In genomic region chr1:26701995-26702679, GRCh38 we compare ENCODE assay signal across 10 cellular contexts. TPM values are rescaled to one million over a fixed set of nuclear protein-coding genes. Genes with fewer than 3 reads are reported as not detected.
DNase-seq lines count a peak whose midpoint lies in the region; ATAC-seq and TF ChIP-seq lines count a peak whose summit lies in the region.
"Had no signal": no experiment of that assay in that cellular context is flagged by ENCODE, and none has a peak within 500 bp of the region (broad histone marks: within the 10 kb centered on the region; RNA-seq: fewer than 3 reads in every experiment).

No MANE protein-coding gene starts in this region.

- H3K9ac ChIP-seq in HCT116 (ENCODE audit: low read length) = peak overlapping the region; percentile 1; the same call in 1 of the 2 replicates
- peak overlapping the region; percentile 93 for H3K9ac ChIP-seq in SU-DHL-6 (ENCODE audit: low read length)

- no TSS peak for BruUV-seq in HCT116 (replicated peaks; lab: Mats Ljungman, UMichigan)

- WGBS in suprapubic skin = 32% methylated on average over 4 of the region's 4 CpGs

- H3K9me3 ChIP-seq in HCT116 (ENCODE audit: control insufficient read depth in 1 of 2, insufficient read depth in 1 of 2, low read depth in 1 of 2, low read length in 2 of 2) (no peaks in the 10 kb centered on the region), SU-DHL-6 (ENCODE audit: insufficient read depth, low read length) (no peaks in the 10 kb centered on the region), suprapubic skin (no peaks in the 10 kb centered on the region)

- RAD21 ChIA-PET in HCT116 (lab: Charles Lee; ENCODE audit: low non-redundant PET in 1 of 2, low total read pairs in 2 of 2, uncharacterized antibody in 2 of 2, unreplicated experiment in 2 of 2) = no interaction called here

- no peak overlapping the region for H2AFZ ChIP-seq in HCT116 (ENCODE audit: low read depth, low read length, poor library complexity, severe bottlenecking)
- H2AFZ ChIP-seq in SU-DHL-6 (ENCODE audit: low read depth, low read length, severe bottlenecking) = no peak overlapping the region

- TF ChIP-seq CTCF in HCT116 (IDR thresholded peaks at IDR 0.05 in 2 of 3, conservative IDR thresholded peaks at IDR 0.05 in 1 of 3; ENCODE audit: borderline replicate concordance in 1 of 3, insufficient read depth in 1 of 3, low read depth in 2 of 3, low read length in 2 of 3) = no peak
- no peak for TF ChIP-seq CTCF in SU-DHL-6 (IDR thresholded peaks at IDR 0.05; ENCODE audit: insufficient read depth, low read length, poor library complexity, severe bottlenecking)
- TF ChIP-seq CTCF in suprapubic skin (IDR thresholded peaks at IDR 0.05) = no peak
- no peak for TF ChIP-seq CTCF in type B pancreatic cell (conservative IDR thresholded peaks at IDR 0.05)

- H3F3A ChIP-seq in SU-DHL-6 (ENCODE audit: insufficient read depth) = peaks cover 8% of the 10 kb centered on the region; the same call in 1 of the 2 replicates

- H3K4me3 Mint-ChIP-seq in type B pancreatic cell = no peak overlapping the region
- no peak overlapping the region for H3K4me3 Mint-ChIP-seq in stimulated activated naive CD8-positive, alpha-beta T cell treated with anti-CD3 and anti-CD28 coated beads, Interleukin-15, amount 100 ng/mL, for 72 hours
- H3K4me3 Mint-ChIP-seq: activated CD4-positive, alpha-beta T cell treated with anti-CD3 and anti-CD28 coated beads, Interleukin-2, amount 10 ng/mL, durations not matched to agents 24 days and 14 days; effector memory CD8-positive, alpha-beta T cell had no signal

- H3K9me2 ChIP-seq in HCT116 (ENCODE audit: insufficient read depth) (no peaks in the 10 kb centered on the region), SU-DHL-6 (replicated peaks; ENCODE audit: insufficient read depth, low read length) (no peaks in the 10 kb centered on the region)

- H3K79me2 ChIP-seq in HCT116 (ENCODE audit: insufficient read depth, low read length) = peaks cover 99% of the 10 kb centered on the region
- peaks cover 100% of the 10 kb centered on the region for H3K79me2 ChIP-seq in SU-DHL-6 (ENCODE audit: insufficient read depth, low read length)

- H3K4me3 ChIP-seq in HCT116 (replicated peaks in 1 of 2; ENCODE audit: low read depth in 1 of 2, low read length in 2 of 2) (no peak overlapping the region), SU-DHL-6 (ENCODE audit: insufficient read depth, low read length, poor library complexity, severe bottlenecking) (no peak overlapping the region), suprapubic skin (peak overlapping the region; percentile 31)

- no peak for ATAC-seq in HCT116
- no peak for ATAC-seq in stimulated activated naive CD8-positive, alpha-beta T cell treated with anti-CD3 and anti-CD28 coated beads, Interleukin-15, amount 100 ng/mL, for 72 hours
- ATAC-seq: effector memory CD8-positive, alpha-beta T cell; Right ventricle myocardium inferior had no signal

- H4K20me1 ChIP-seq in HCT116 (ENCODE audit: insufficient read depth) (peaks cover 42% of the 10 kb centered on the region; the same call in 1 of the 2 replicates), SU-DHL-6 (ENCODE audit: low read depth, low read length) (peaks cover 60% of the 10 kb centered on the region)

- no peak for TF ChIP-seq POLR2A in HCT116 (IDR thresholded peaks at IDR 0.05; ENCODE audit: borderline replicate concordance, extremely low read depth, insufficient read depth, insufficient read length)
- TF ChIP-seq POLR2A in suprapubic skin (IDR thresholded peaks at IDR 0.05) = no peak

- H3K27ac ChIP-seq in HCT116 (ENCODE audit: low read depth, low read length) (no peak overlapping the region), SU-DHL-6 (ENCODE audit: low read depth, low read length) (peak overlapping the region; percentile 14; the same call in 1 of the 2 replicates), suprapubic skin (peak overlapping the region; percentile 53)

- intact Hi-C loops in HCT116 (cut with micrococcal nuclease) = no loop called here

- no peak for TF ChIP-seq EP300 in suprapubic skin (IDR thresholded peaks at IDR 0.05)

- H3K4me1 Mint-ChIP-seq in type B pancreatic cell (ENCODE audit: unreplicated experiment) = peaks cover 16% of the 10 kb centered on the region
- H3K4me1 Mint-ChIP-seq in stimulated activated naive CD8-positive, alpha-beta T cell treated with anti-CD3 and anti-CD28 coated beads, Interleukin-15, amount 100 ng/mL, for 72 hours = no peaks in the 10 kb centered on the region

- no peaks in the 10 kb centered on the region for H3K27me3 Mint-ChIP-seq in type B pancreatic cell
- no peaks in the 10 kb centered on the region for H3K27me3 Mint-ChIP-seq in stimulated activated naive CD8-positive, alpha-beta T cell treated with anti-CD3 and anti-CD28 coated beads, Interleukin-15, amount 100 ng/mL, for 72 hours
- H3K27me3 Mint-ChIP-seq: activated CD4-positive, alpha-beta T cell treated with anti-CD3 and anti-CD28 coated beads, Interleukin-2, amount 10 ng/mL, durations not matched to agents 24 days and 14 days; effector memory CD8-positive, alpha-beta T cell had no signal

- TF ChIP-seq RAD21 in HCT116 (IDR thresholded peaks at IDR 0.05; ENCODE audit: low read depth) = no peak

- POLR2A ChIA-PET in HCT116 (lab: Charles Lee) = interaction anchor here (3.4 kb wide), 1 partner anchor 10 kb away, joined by 18 read pairs; no protein-coding TSS in a partner anchor

- no peaks in the 10 kb centered on the region for H3K9me3 Mint-ChIP-seq in type B pancreatic cell
- no peaks in the 10 kb centered on the region for H3K9me3 Mint-ChIP-seq in stimulated activated naive CD8-positive, alpha-beta T cell treated with anti-CD3 and anti-CD28 coated beads, Interleukin-15, amount 100 ng/mL, for 72 hours
- H3K9me3 Mint-ChIP-seq: activated CD4-positive, alpha-beta T cell treated with anti-CD3 and anti-CD28 coated beads, Interleukin-2, amount 10 ng/mL, durations not matched to agents 24 days and 14 days; effector memory CD8-positive, alpha-beta T cell had no signal

- no peak overlapping the region for H3K27ac Mint-ChIP-seq in type B pancreatic cell
- H3K27ac Mint-ChIP-seq in stimulated activated naive CD8-positive, alpha-beta T cell treated with anti-CD3 and anti-CD28 coated beads, Interleukin-15, amount 100 ng/mL, for 72 hours = no peak overlapping the region
- H3K27ac Mint-ChIP-seq: activated CD4-positive, alpha-beta T cell treated with anti-CD3 and anti-CD28 coated beads, Interleukin-2, amount 10 ng/mL, durations not matched to agents 24 days and 14 days had no signal

- CTCF ChIA-PET in HCT116 (lab: Charles Lee) = interaction anchor here (0.6 to 0.8 kb wide), 2 partner anchors 10 to 86 kb away, joined by 3 read pairs; partner anchors contain the start of gene PIGV

- DNase-seq in HCT116 (ENCODE audit: low read depth, low spot score) (no peak), iPS-NIHi7 (ENCODE audit: extremely low spot score) (peak; percentile 19), suprapubic skin (ENCODE audit: low spot score in 2 of 2) (no peak), type B pancreatic cell (ENCODE audit: extremely low spot score, unreplicated experiment) (no peak), dedifferentiated amniotic fluid mesenchymal stem cell (ENCODE audit: extremely low spot score) (no peak)
- no peak for DNase-seq in stimulated activated naive CD8-positive, alpha-beta T cell treated with anti-CD3 and anti-CD28 coated beads, Interleukin-15, amount 100 ng/mL, for 72 hours
- DNase-seq: effector memory CD8-positive, alpha-beta T cell had no signal

- no peaks in the 10 kb centered on the region; a peak in 1 of 4 replicates for H3K36me3 ChIP-seq in HCT116 (ENCODE audit: control insufficient read depth in 1 of 2, insufficient read depth in 2 of 2, low read length in 2 of 2)
- peaks cover 12% of the 10 kb centered on the region; the same call in 1 of the 2 replicates for H3K36me3 ChIP-seq in SU-DHL-6 (ENCODE audit: low read length)
- H3K36me3 ChIP-seq in suprapubic skin = no peaks in the 10 kb centered on the region

- peaks cover 7% of the 10 kb centered on the region for H3K36me3 Mint-ChIP-seq in type B pancreatic cell

- H3K4me1 ChIP-seq in HCT116 (ENCODE audit: control insufficient read depth in 1 of 2, insufficient read depth in 2 of 2, low read length in 2 of 2) = peaks cover 47 to 91% of the 10 kb centered on the region in 2 experiments
- peaks cover 88% of the 10 kb centered on the region for H3K4me1 ChIP-seq in suprapubic skin

- H3K4me2 ChIP-seq in HCT116 (ENCODE audit: low read length) (0 out of 2 replicates have a peak overlapping the region, but pooled peaks have one; percentile 6), SU-DHL-6 (ENCODE audit: low read depth, low read length, poor library complexity, severe bottlenecking) (peak overlapping the region; percentile 90)

- H3K27me3 ChIP-seq in HCT116 (ENCODE audit: insufficient read depth, low read length) = no peaks in the 10 kb centered on the region
- no peaks in the 10 kb centered on the region for H3K27me3 ChIP-seq in SU-DHL-6 (ENCODE audit: low read length)
- no peaks in the 10 kb centered on the region for H3K27me3 ChIP-seq in suprapubic skin

TF ChIP-seq in HCT116, 20 proteins besides CTCF, POLR2A, EP300 and RAD21:
- TF ChIP-seq EGR1 (IDR thresholded peaks at IDR 0.05; ENCODE audit: low read depth) = no peak
- TF ChIP-seq, protein P1, sequence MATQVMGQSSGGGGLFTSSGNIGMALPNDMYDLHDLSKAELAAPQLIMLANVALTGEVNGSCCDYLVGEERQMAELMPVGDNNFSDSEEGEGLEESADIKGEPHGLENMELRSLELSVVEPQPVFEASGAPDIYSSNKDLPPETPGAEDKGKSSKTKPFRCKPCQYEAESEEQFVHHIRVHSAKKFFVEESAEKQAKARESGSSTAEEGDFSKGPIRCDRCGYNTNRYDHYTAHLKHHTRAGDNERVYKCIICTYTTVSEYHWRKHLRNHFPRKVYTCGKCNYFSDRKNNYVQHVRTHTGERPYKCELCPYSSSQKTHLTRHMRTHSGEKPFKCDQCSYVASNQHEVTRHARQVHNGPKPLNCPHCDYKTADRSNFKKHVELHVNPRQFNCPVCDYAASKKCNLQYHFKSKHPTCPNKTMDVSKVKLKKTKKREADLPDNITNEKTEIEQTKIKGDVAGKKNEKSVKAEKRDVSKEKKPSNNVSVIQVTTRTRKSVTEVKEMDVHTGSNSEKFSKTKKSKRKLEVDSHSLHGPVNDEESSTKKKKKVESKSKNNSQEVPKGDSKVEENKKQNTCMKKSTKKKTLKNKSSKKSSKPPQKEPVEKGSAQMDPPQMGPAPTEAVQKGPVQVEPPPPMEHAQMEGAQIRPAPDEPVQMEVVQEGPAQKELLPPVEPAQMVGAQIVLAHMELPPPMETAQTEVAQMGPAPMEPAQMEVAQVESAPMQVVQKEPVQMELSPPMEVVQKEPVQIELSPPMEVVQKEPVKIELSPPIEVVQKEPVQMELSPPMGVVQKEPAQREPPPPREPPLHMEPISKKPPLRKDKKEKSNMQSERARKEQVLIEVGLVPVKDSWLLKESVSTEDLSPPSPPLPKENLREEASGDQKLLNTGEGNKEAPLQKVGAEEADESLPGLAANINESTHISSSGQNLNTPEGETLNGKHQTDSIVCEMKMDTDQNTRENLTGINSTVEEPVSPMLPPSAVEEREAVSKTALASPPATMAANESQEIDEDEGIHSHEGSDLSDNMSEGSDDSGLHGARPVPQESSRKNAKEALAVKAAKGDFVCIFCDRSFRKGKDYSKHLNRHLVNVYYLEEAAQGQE (IDR thresholded peaks at IDR 0.05; ENCODE audit: low read depth) = no peak

RNA-seq across cellular contexts. Expression of gene ARID1A, which starts 6.3 kb away (rescaled TPM):
- total RNA-seq in HCT116 (2021; ENCODE audit: unreplicated experiment) (62.8 TPM), suprapubic skin (10 to 100 TPM; 77.2 to 90.0 (median 83.5) TPM), type B pancreatic cell (ENCODE audit: low replicate concordance) (106 and 121 TPM in 2 replicates)
- 55.1 and 56.3 TPM in 2 replicates for polyA plus RNA-seq in HCT116 (2012)
